Comparison of ENCODE assay signal across 14 cellular contexts in the genomic region with DNA sequence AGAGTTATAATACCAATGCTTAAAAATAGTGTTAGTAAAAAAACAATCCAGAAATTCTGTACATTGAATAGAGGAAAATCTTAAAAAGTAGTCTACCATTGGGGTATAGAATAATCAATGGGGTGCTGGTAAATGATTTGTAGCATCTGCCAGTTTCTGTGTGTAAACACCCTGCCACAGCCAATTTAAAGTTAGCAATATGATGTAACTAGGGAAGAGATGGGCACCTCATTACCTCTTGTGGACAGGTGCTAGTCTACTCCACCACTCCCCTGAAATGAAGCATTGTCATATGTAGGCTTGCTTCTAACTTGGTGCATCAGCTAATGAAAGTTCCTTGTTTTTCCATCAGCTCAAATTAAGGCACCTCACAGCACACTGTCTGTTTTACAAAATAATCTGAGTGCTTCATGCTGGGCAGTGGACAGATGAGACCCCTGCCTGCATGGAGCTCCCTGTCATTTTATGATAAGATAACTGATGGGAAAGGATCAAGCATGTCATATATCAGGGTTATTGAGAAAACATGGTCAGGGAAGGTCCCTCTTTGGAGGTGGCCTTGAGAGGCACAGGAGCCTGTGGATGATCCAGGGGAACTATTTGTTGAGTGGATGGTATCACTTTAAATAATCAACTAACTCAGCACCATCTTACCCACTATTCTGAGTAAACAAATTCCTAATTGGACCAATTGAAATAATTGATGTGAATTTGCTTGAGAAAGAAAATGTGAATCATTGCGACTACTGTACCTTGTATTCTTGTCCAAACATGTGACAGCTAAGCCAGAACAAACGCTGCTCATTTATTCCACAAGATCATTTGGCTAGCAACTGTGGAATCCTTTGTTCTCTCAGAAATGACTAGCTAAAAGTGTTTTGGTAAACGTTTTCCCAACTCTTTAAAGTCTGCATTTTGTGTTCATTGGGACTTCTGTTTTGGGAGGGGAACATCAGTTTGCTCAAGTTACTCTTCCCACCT. TPM values are rescaled to one million over a fixed set of nuclear protein-coding genes. Genes with fewer than 3 reads are reported as not detected.
A peak's percentile ranks its signal among the peaks of the same experiment; 100 is the strongest.
DNase-seq lines count a peak whose midpoint lies in the region; ATAC-seq and TF ChIP-seq lines count a peak whose summit lies in the region.
"Had no signal": no experiment of that assay in that cellular context is flagged by ENCODE, and none has a peak within 500 bp of the region (broad histone marks: within the 10 kb centered on the region; RNA-seq: fewer than 3 reads in every experiment).

No MANE protein-coding gene starts in this region.

- H3K27me3 ChIP-seq in CD8-positive, alpha-beta T cell (ENCODE audit: insufficient read depth, low read length): no peaks in the 10 kb centered on the region
- no peaks in the 10 kb centered on the region for H3K27me3 ChIP-seq in ascending aorta
- H3K27me3 ChIP-seq: right atrium auricular region had no signal

- H3K36me3 ChIP-seq in CD8-positive, alpha-beta T cell (ENCODE audit: insufficient read depth, low read length): peaks cover 29% of the 10 kb centered on the region
- H3K36me3 ChIP-seq in ascending aorta: peaks cover 70 to 84% of the 10 kb centered on the region in 2 donors

- H3K27ac Mint-ChIP-seq in CD8-positive, alpha-beta T cell: peak overlapping the region; percentile 22

- no peaks in the 10 kb centered on the region for H3K9me3 ChIP-seq in CD8-positive, alpha-beta T cell (ENCODE audit: low read length)
- no peaks in the 10 kb centered on the region for H3K9me3 ChIP-seq in ascending aorta
- H3K9me3 ChIP-seq: right atrium auricular region had no signal

- TF ChIP-seq CTCF in CD8-positive, alpha-beta T cell (IDR thresholded peaks at IDR 0.05): no peak
- TF ChIP-seq CTCF in ascending aorta (IDR thresholded peaks at IDR 0.05): no peak

- no peaks in the 10 kb centered on the region for H3K9me3 Mint-ChIP-seq in CD8-positive, alpha-beta T cell

- no peaks in the 10 kb centered on the region for H3K4me1 Mint-ChIP-seq in CD8-positive, alpha-beta T cell (ENCODE audit: low read depth)

- intact Hi-C loops in CD8-positive, alpha-beta T cell (cut with DNase I, micrococcal nuclease): no loop called here
- intact Hi-C loops in ascending aorta (cut with DNase I): no loop called here

- H3K4me3 ChIP-seq in CD8-positive, alpha-beta T cell (ENCODE audit: low read depth, low read length): no peak overlapping the region
- no peak overlapping the region for H3K4me3 ChIP-seq in ascending aorta
- H3K4me3 ChIP-seq: right atrium auricular region had no signal

- no peaks in the 10 kb centered on the region for H3K4me1 ChIP-seq in CD8-positive, alpha-beta T cell (ENCODE audit: insufficient read depth, low read length)
- H3K4me1 ChIP-seq in ascending aorta: no peaks in the 10 kb centered on the region
- H3K4me1 ChIP-seq: right atrium auricular region had no signal

- DNase-seq in CD8-positive, alpha-beta T cell: no peak
- DNase-seq in NCI-H146 treated with DMSO at 0.1 percent for 48 hours (lab: John Stamatoyannopoulos, UW; ENCODE audit: unreplicated experiment): peak; percentile 32
- DNase-seq in caudate nucleus (lab: John Stamatoyannopoulos, UW): no peak
- no peak for DNase-seq in left lobe of liver (ENCODE audit: low spot score)
- no peak for DNase-seq in ascending aorta (ENCODE audit: low spot score in 2 of 2)
- no peak for DNase-seq in epidermal melanocyte (ENCODE audit: insufficient read length, low spot score)
- DNase-seq in stimulated activated CD4-positive, alpha-beta T cell treated with anti-CD3 and anti-CD28 coated beads, Interleukin-4, amount 100 ng/mL, for 1 hour: no peak
- DNase-seq: activated T-cell treated with anti-CD3 and anti-CD28 coated beads, Interleukin-2, amount 50 U/mL, for 48 hours; KG1; NCI-H1436; NCI-H510A had no signal

- CTCF ChIA-PET in CD8-positive, alpha-beta T cell (lab: Charles Lee): interaction anchor here (0.6 kb wide), 1 partner anchor 95 kb away, joined by 3 read pairs; no protein-coding TSS in a partner anchor

- ATAC-seq in CD8-positive, alpha-beta T cell: no peak
- peak; percentile 49 for ATAC-seq in left lobe of liver
- no peak for ATAC-seq in GM21526 (IDR thresholded peaks at IDR 0.05; ENCODE audit: low FRiP score, unreplicated experiment)
- ATAC-seq: SK-N-SH treated with all-trans-retinoic acid at 6 μM for 48 hours had no signal

- H3K4me3 Mint-ChIP-seq in CD8-positive, alpha-beta T cell: no peak overlapping the region

- no peaks in the 10 kb centered on the region for H3K27me3 Mint-ChIP-seq in CD8-positive, alpha-beta T cell (ENCODE audit: low read depth)

- no peak overlapping the region for H3K27ac ChIP-seq in CD8-positive, alpha-beta T cell (ENCODE audit: low read depth, low read length)
- H3K27ac ChIP-seq in caudate nucleus (ENCODE audit: low read depth, low read length) (peak overlapping the region; percentile 82), ascending aorta (no peak overlapping the region)
- H3K27ac ChIP-seq: right atrium auricular region had no signal

- POLR2A ChIA-PET in CD8-positive, alpha-beta T cell (lab: Charles Lee): no interaction called here

- H3K36me3 Mint-ChIP-seq in CD8-positive, alpha-beta T cell: peaks cover 75% of the 10 kb centered on the region

RNA-seq across cellular contexts. Expression of a gene that starts 45.9 kb away (rescaled TPM):
- 10 to 100 TPM; 31.8 to 33.4 TPM for total RNA-seq in CD8-positive, alpha-beta T cell
- 19.6 TPM for total RNA-seq in left lobe of liver
- total RNA-seq in ascending aorta: 13.6 TPM
